ENCODE assay signal across 8 cellular contexts in genomic region chr2:25301453-25302352, GRCh38. TPM values are rescaled to one million over a fixed set of nuclear protein-coding genes. Genes with fewer than 3 reads are reported as not detected.
DNase-seq lines count a peak whose midpoint lies in the region; ATAC-seq, FAIRE-seq and TF ChIP-seq lines count a peak whose summit lies in the region.

No MANE protein-coding gene starts in this region.

- H3K36me3 ChIP-seq in SK-N-SH (replicated peaks in 1 of 2; ENCODE audit: control insufficient read depth in 1 of 2, insufficient read depth in 2 of 2, low read length in 1 of 2), result peaks cover 0 to 39% of the 10 kb centered on the region in 2 experiments
- peaks cover 0 to 23% of the 10 kb centered on the region in 2 donors for H3K36me3 ChIP-seq in psoas muscle (ENCODE audit: insufficient read depth in 1 of 2, low read depth in 1 of 2)

- ATAC-seq in A549, result peak; percentile 37 to 50; a peak in 3 of 6 replicates
- peak; percentile 93 for ATAC-seq in HG03159 (IDR thresholded peaks at IDR 0.05; ENCODE audit: unreplicated experiment)
- ATAC-seq in psoas muscle, result peak; percentile 41 to 75 (median 63)

- 78% methylated on average over 8 of the region's 8 CpGs for WGBS in A549 (ENCODE audit: missing lambda C conversion rate)
- 70% methylated on average over 8 of the region's 8 CpGs for WGBS in SK-N-SH (ENCODE audit: low lambda C conversion rate)
- WGBS in psoas muscle, 3 donors, result 45 to 63% (median 51%) methylated on average over 8 of the region's 8 CpGs

- H3K27ac ChIP-seq in A549 (no peak overlapping the region), SK-N-SH (ENCODE audit: low read depth in 2 of 2, low read length in 1 of 2) (peak overlapping the region; percentile 7 to 19; a peak in 3 of 4 replicates), psoas muscle (peak overlapping the region; percentile 64)

- H3K4me3 ChIP-seq in A549 (no peak overlapping the region), SK-N-SH (ENCODE audit: low read depth in 2 of 2, low read length in 1 of 2) (no peak overlapping the region), psoas muscle (no peak overlapping the region)

- no peaks in the 10 kb centered on the region for H3K79me2 ChIP-seq in SK-N-SH (ENCODE audit: insufficient read depth)

- TF ChIP-seq POLR2A in A549 (IDR thresholded peaks at IDR 0.05; ENCODE audit: low read length), result no peak

- TF ChIP-seq RAD21 in A549 (conservative IDR thresholded peaks at IDR 0.05 in 1 of 2, IDR thresholded peaks at IDR 0.05 in 1 of 2) (no peak), SK-N-SH (IDR thresholded peaks at IDR 0.05; ENCODE audit: low read length) (no peak)

- no peaks in the 10 kb centered on the region for H3F3A ChIP-seq in SK-N-SH (replicated peaks; ENCODE audit: insufficient read depth)

- no peaks in the 10 kb centered on the region for H3K9me2 ChIP-seq in SK-N-SH

- H4K20me1 ChIP-seq in SK-N-SH (ENCODE audit: insufficient read depth), result peaks cover 7% of the 10 kb centered on the region; the same call in 1 of the 2 replicates

- TF ChIP-seq EP300 in A549 (IDR thresholded peaks at IDR 0.05), result no peak
- TF ChIP-seq EP300 in SK-N-SH (IDR thresholded peaks at IDR 0.05; ENCODE audit: borderline replicate concordance in 1 of 2, low read depth in 1 of 2, low read length in 1 of 2), result no peak

- H3K27me3 ChIP-seq in SK-N-SH (ENCODE audit: insufficient read depth), result no peaks in the 10 kb centered on the region
- no peaks in the 10 kb centered on the region for H3K27me3 ChIP-seq in psoas muscle (ENCODE audit: insufficient read depth in 3 of 3, low read length in 2 of 3)

- no peak for TF ChIP-seq CTCF in A549 (IDR thresholded peaks at IDR 0.05)
- TF ChIP-seq CTCF in SK-N-SH (IDR thresholded peaks at IDR 0.05), result no peak
- no peak for TF ChIP-seq CTCF in psoas muscle (IDR thresholded peaks at IDR 0.05)

- H2AFZ ChIP-seq in SK-N-SH (ENCODE audit: low read depth), result no peak overlapping the region

- intact Hi-C loops in psoas muscle (cut with DNase I), result loop anchor here (5.0 kb wide), 1 partner anchor 36 kb away; no protein-coding TSS in a partner anchor

- CTCF ChIA-PET in A549 (lab: Yijun Ruan, JAX), result interaction anchor here (0.6 to 2.6 kb wide), 10 partner anchors 8 to 418 kb away, joined by 3 to 10 read pairs (median 4); no protein-coding TSS in a partner anchor
- CTCF ChIA-PET in SK-N-SH (lab: Yijun Ruan, JAX), result interaction anchor here (0.6 to 2.3 kb wide), 8 partner anchors 7 to 75 kb away, joined by 3 to 7 read pairs (median 4); no protein-coding TSS in a partner anchor

- H3K9me3 ChIP-seq in A549 (no peaks in the 10 kb centered on the region), SK-N-SH (no peaks in the 10 kb centered on the region), psoas muscle (no peaks in the 10 kb centered on the region)

- no peak for DNase-seq in A549 (ENCODE audit: low read depth in 1 of 2, low spot score in 1 of 2)
- peak; percentile 83 for DNase-seq in GM19239 (ENCODE audit: insufficient read length, low spot score)
- no peak for DNase-seq in SK-N-SH
- DNase-seq in amniotic epithelial cell (ENCODE audit: low read depth), result peak; percentile 71
- DNase-seq in psoas muscle, result no peak
- no peak for DNase-seq in foreskin melanocyte
- no peak for DNase-seq in dedifferentiated amniotic fluid mesenchymal stem cell (ENCODE audit: extremely low spot score)

- H3K4me1 ChIP-seq in A549 (no peaks in the 10 kb centered on the region; the same call in 2 of the 3 replicates), SK-N-SH (ENCODE audit: control insufficient read depth in 1 of 2, insufficient read depth in 2 of 2, low read depth in 1 of 2, low read length in 1 of 2) (peaks cover 24 to 40% of the 10 kb centered on the region in 2 experiments; a peak in 3 of 4 replicates), psoas muscle (peaks cover 50% of the 10 kb centered on the region)

- FAIRE-seq in A549 (lab: Jason Lieb, UNC) (no peak), GM19239 (lab: Jason Lieb, UNC) (peak; percentile 99)

- H3K9ac ChIP-seq in SK-N-SH, result no peak overlapping the region

- POLR2A ChIA-PET in A549 (lab: Yijun Ruan, JAX), result no interaction called here
- POLR2A ChIA-PET in SK-N-SH (lab: Yijun Ruan, JAX), result interaction anchor here (0.6 kb wide), 1 partner anchor 9 kb away, joined by 3 read pairs; no protein-coding TSS in a partner anchor

- H3K4me2 ChIP-seq in A549 (no peak overlapping the region), SK-N-SH (peak overlapping the region; percentile 36)

TF ChIP-seq in A549, 52 proteins besides CTCF, POLR2A, EP300 and RAD21:
- TF ChIP-seq FOSL2 (IDR thresholded peaks at IDR 0.05) (no peak), FOSL2 (CRISPR knock-in tag; IDR thresholded peaks at IDR 0.05) (no peak), POLR2AphosphoS2 (conservative IDR thresholded peaks at IDR 0.05; ENCODE audit: low read length) (no peak), JUNB (IDR thresholded peaks at IDR 0.05) (no peak), ZC3H11A (IDR thresholded peaks at IDR 0.05) (no peak), HES2 (IDR thresholded peaks at IDR 0.05) (no peak), TFCP2L1 (CRISPR knock-in tag; IDR thresholded peaks at IDR 0.05) (no peak), CBX2 (IDR thresholded peaks at IDR 0.05; ENCODE audit: borderline replicate concordance, low read depth) (no peak), HMGXB4 (CRISPR knock-in tag; IDR thresholded peaks at IDR 0.05; ENCODE audit: borderline replicate concordance) (no peak), RCOR1 (IDR thresholded peaks at IDR 0.05; ENCODE audit: low read depth, low read length) (no peak), HOXA7 (CRISPR knock-in tag; IDR thresholded peaks at IDR 0.05) (no peak)

TF ChIP-seq in SK-N-SH, 30 proteins besides CTCF, POLR2A, EP300 and RAD21 (continues in another document):
- TF ChIP-seq MXI1 (IDR thresholded peaks at IDR 0.05; ENCODE audit: low read depth, low read length) (no peak), YY1 (IDR thresholded peaks at IDR 0.05; ENCODE audit: low read depth) (no peak), SIN3A (IDR thresholded peaks at IDR 0.05; ENCODE audit: borderline replicate concordance, low read depth, low read length) (no peak), JUND (IDR thresholded peaks at IDR 0.05) (no peak; the same call in 1 of the 2 replicates), TCF12 (IDR thresholded peaks at IDR 0.05) (peak; percentile 68), NRF1 (IDR thresholded peaks at IDR 0.05; ENCODE audit: low read depth, low read length) (no peak), IRF3 (IDR thresholded peaks at IDR 0.05; ENCODE audit: low read depth, low read length) (no peak), USF2 (IDR thresholded peaks at IDR 0.05; ENCODE audit: borderline replicate concordance, low read depth, low read length) (no peak), PBX3 (IDR thresholded peaks at IDR 0.05) (0 out of 2 replicates have a peak, but pooled peaks have one; percentile 25), RFX5 (IDR thresholded peaks at IDR 0.05; ENCODE audit: low read length) (no peak), NFIC (IDR thresholded peaks at IDR 0.05; ENCODE audit: borderline replicate concordance) (no peak), CHD2 (IDR thresholded peaks at IDR 0.05; ENCODE audit: low read length, partially characterized antibody) (no peak), MAX (IDR thresholded peaks at IDR 0.05; ENCODE audit: low read depth) (peak; percentile 67; the same call in 1 of the 2 replicates), EZH2phosphoT487 (IDR thresholded peaks at IDR 0.05; ENCODE audit: borderline replicate concordance, low read depth) (no peak), MEF2A (IDR thresholded peaks at IDR 0.05; ENCODE audit: borderline replicate concordance, low read depth) (no peak)

RNA-seq across cellular contexts. Expression of gene DNMT3A, which starts 40.0 kb away (rescaled TPM):
- polyA plus RNA-seq in A549 (2011; rRNA removed) (4.4 and 5.7 TPM in 2 replicates), A549 (2017; fragmentation: RNase III; extraction: RNeasy Plus Mini Kit Qiagen cat#74134 plus additional on column Dnase treatment) (8.1 to 12.2 TPM (median 11.9 TPM) in 3 replicates), SK-N-SH (2012; rRNA removed) (5.5 and 5.6 TPM in 2 replicates), psoas muscle (1 to 10 TPM; 7.1 to 9.9 (median 8.4) TPM)
- polyA plus RNA-seq in A549 (2012; cell fraction: cytosol; rRNA removed), result 2.3 and 4.0 TPM in 2 replicates
- polyA plus RNA-seq in A549 (2012; cell fraction: nucleus; rRNA removed), result 8.3 and 13.3 TPM in 2 replicates
- 16.5 and 23.3 TPM in 2 replicates for polyA minus RNA-seq in A549 (2011; rRNA and poly(A)+ RNA removed)
- 2.3 and 2.6 TPM in 2 replicates for polyA plus RNA-seq in SK-N-SH (2012; cell fraction: cytosol; rRNA removed)
- polyA plus RNA-seq in SK-N-SH (2012; cell fraction: nucleus; rRNA removed), result 18.6 and 20.2 TPM in 2 replicates
- 10 to 100 TPM; 20.6 to 26.2 (median 21.7) TPM for total RNA-seq in psoas muscle

Comparison
In these comparisons a context has a peak if more than half of its experiments do, and no peak if none do; other contexts are left out.
1. DNase-seq: peak in GM19239 (single experiment) and amniotic epithelial cell (single experiment); none in A549 (0 of 2), SK-N-SH (single experiment), psoas muscle (0 of 2), foreskin melanocyte (single experiment) and dedifferentiated amniotic fluid mesenchymal stem cell (single experiment).
2. H3K27ac ChIP-seq: peak in SK-N-SH (2 of 2) and psoas muscle (single experiment); none in A549 (0 of 2).
3. Of the 12 proteins assayed by ChIP-seq in both A549 and SK-N-SH: peak only in A549: none; only in SK-N-SH: FOSL2, MAX and PBX3; in both: none; in neither: 9.
4. Peak in every context shown above with its lines, with median percentiles within 50 percentile points of each other: ATAC-seq.